ENCODE assay signal across 15 cellular contexts in the genomic region with DNA sequence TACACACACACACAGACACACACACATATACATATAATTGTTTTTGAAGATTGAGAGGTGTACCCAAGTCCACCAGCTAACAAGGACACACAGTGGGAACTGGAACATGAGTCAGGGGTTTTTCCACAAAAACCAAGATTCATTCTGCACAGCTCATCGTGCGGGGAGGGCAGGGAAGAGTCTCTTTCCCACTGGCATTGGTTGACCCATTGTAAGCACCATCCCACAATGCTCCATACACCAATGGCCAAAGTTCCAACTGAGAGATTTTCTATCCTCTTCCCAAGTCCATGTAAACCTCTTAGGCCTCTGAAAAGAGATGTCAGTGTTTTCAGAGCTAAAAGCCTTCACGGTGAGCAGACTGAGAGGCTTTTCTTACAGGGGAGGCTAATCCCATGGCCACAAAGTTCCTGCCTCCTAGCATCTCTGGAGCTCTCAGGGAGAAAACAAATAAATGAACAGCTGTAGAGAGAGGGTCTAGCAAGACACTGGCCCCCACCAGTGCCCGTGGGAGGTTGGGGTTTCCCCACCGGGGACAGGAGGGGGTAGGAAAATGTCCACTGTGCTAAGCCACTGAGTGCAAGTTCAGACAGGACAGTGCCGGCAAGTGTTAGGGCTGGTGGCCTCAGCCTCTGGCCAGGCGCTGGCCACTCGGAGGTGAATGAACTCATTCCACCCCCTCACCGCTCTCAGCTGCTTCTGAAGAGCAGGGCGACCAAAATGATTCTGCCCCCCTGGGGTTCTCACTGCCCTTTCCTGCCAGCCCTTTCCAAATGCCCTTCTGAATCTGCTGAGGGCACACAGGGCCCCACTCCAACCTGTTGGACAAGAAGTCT. TPM values are rescaled to one million over a fixed set of nuclear protein-coding genes. Genes with fewer than 3 reads are reported as not detected.
DNase-seq lines count a peak whose midpoint lies in the region; ATAC-seq and TF ChIP-seq lines count a peak whose summit lies in the region.
"Had no signal": no experiment of that assay in that cellular context is flagged by ENCODE, and none has a peak within 500 bp of the region (broad histone marks: within the 10 kb centered on the region; RNA-seq: fewer than 3 reads in every experiment).

No MANE protein-coding gene starts in this region.

- H3K4me1 Mint-ChIP-seq in effector memory CD8-positive, alpha-beta T cell (ENCODE audit: low read depth in 2 of 2), result peaks cover 48 to 54% of the 10 kb centered on the region in 2 donors
- peaks cover 34 to 73% (median 65%) of the 10 kb centered on the region in 4 donors for H3K4me1 Mint-ChIP-seq in naive thymus-derived CD8-positive, alpha-beta T cell
- H3K4me1 Mint-ChIP-seq: memory B cell had no signal

- peaks cover 3% of the 10 kb centered on the region for H3K36me3 Mint-ChIP-seq in effector memory CD8-positive, alpha-beta T cell (ENCODE audit: insufficient read depth)
- no peaks in the 10 kb centered on the region for H3K36me3 Mint-ChIP-seq in naive thymus-derived CD8-positive, alpha-beta T cell
- H3K36me3 Mint-ChIP-seq in activated naive CD4-positive, alpha-beta T cell treated with anti-CD3 and anti-CD28 coated beads, Interleukin-2, amount 50 U/mL, for 72 hours, result peaks cover 0 to 7% of the 10 kb centered on the region in 2 donors
- H3K36me3 Mint-ChIP-seq: memory B cell, type B pancreatic cell had no signal

- H3K36me3 ChIP-seq in heart right ventricle (no peaks in the 10 kb centered on the region), upper lobe of right lung (no peaks in the 10 kb centered on the region)
- H3K36me3 ChIP-seq: prostate gland had no signal

- H3K4me3 Mint-ChIP-seq in effector memory CD8-positive, alpha-beta T cell, result no peak overlapping the region
- peak overlapping the region in 2 of 10 donors; percentile 39 to 49 for H3K4me3 Mint-ChIP-seq in naive thymus-derived CD8-positive, alpha-beta T cell
- H3K4me3 Mint-ChIP-seq: dendritic cell treated with granulocyte-macrophage colony-stimulating factor and Interleukin-4, amounts not matched to agents 40 ng/mL and 50 ng/mL, for 4 days; memory B cell; type B pancreatic cell had no signal

- intact Hi-C loops in heart right ventricle (cut with DNase I) (no loop called here), right cardiac atrium (cut with DNase I) (no loop called here), upper lobe of right lung (cut with DNase I) (no loop called here)

- H3K4me3 ChIP-seq in heart right ventricle (no peak overlapping the region), right cardiac atrium (ENCODE audit: low read length) (no peak overlapping the region), upper lobe of right lung (no peak overlapping the region)
- H3K4me3 ChIP-seq: prostate gland had no signal

- 75 to 79% methylated on average over 10 of the region's 10 CpGs for WGBS in heart right ventricle, 2 donors
- WGBS in right cardiac atrium, result 74% methylated on average over 10 of the region's 10 CpGs

- ATAC-seq in heart right ventricle (peak in 1 of 8 donors; percentile 31), right cardiac atrium (no peak), upper lobe of right lung (peak; percentile 13), GM18520 (IDR thresholded peaks at IDR 0.05; ENCODE audit: unreplicated experiment) (no peak), GM21786 (IDR thresholded peaks at IDR 0.05; ENCODE audit: unreplicated experiment) (no peak)
- no peak for ATAC-seq in effector memory CD8-positive, alpha-beta T cell (replicated peaks)
- ATAC-seq in naive thymus-derived CD8-positive, alpha-beta T cell, result no peak
- ATAC-seq in activated naive CD4-positive, alpha-beta T cell treated with anti-CD3 and anti-CD28 coated beads, Interleukin-2, amount 50 U/mL, for 72 hours, result no peak

- H3K9me3 ChIP-seq in heart right ventricle (no peaks in the 10 kb centered on the region), right cardiac atrium (ENCODE audit: control insufficient read depth, low read length) (no peaks in the 10 kb centered on the region), upper lobe of right lung (no peaks in the 10 kb centered on the region)
- H3K9me3 ChIP-seq: prostate gland had no signal

- H3K4me1 ChIP-seq in heart right ventricle (peaks cover 0 to 68% (median 30%) of the 10 kb centered on the region in 9 donors), right cardiac atrium (ENCODE audit: control insufficient read depth, insufficient read depth, low read length) (peaks cover 18% of the 10 kb centered on the region), upper lobe of right lung (peaks cover 40% of the 10 kb centered on the region)
- H3K4me1 ChIP-seq: prostate gland had no signal

- H3K27ac ChIP-seq in heart right ventricle (peak overlapping the region in 8 of 10 donors; percentile 30 to 81 (median 65)), right cardiac atrium (ENCODE audit: low read length) (no peak overlapping the region), upper lobe of right lung (peak overlapping the region; percentile 58)

- peak overlapping the region; percentile 87 to 90 for H3K27ac Mint-ChIP-seq in effector memory CD8-positive, alpha-beta T cell
- peak overlapping the region; percentile 55 to 95 (median 92) for H3K27ac Mint-ChIP-seq in naive thymus-derived CD8-positive, alpha-beta T cell
- H3K27ac Mint-ChIP-seq in activated naive CD4-positive, alpha-beta T cell treated with anti-CD3 and anti-CD28 coated beads, Interleukin-2, amount 50 U/mL, for 72 hours, result no peak overlapping the region
- H3K27ac Mint-ChIP-seq: dendritic cell treated with granulocyte-macrophage colony-stimulating factor and Interleukin-4, amounts not matched to agents 40 ng/mL and 50 ng/mL, for 4 days; memory B cell; type B pancreatic cell had no signal

- no peaks in the 10 kb centered on the region for H3K27me3 ChIP-seq in heart right ventricle
- H3K27me3 ChIP-seq in right cardiac atrium (ENCODE audit: control insufficient read depth, insufficient read depth), result no peaks in the 10 kb centered on the region
- H3K27me3 ChIP-seq in upper lobe of right lung, result no peaks in the 10 kb centered on the region

- POLR2A ChIA-PET in naive thymus-derived CD8-positive, alpha-beta T cell (lab: Charles Lee), result interaction anchor here (0.6 to 15.0 kb wide), 7 partner anchors 8 to 64 kb away, joined by 3 to 317 read pairs (median 5); a partner anchor contains a TSS

- DNase-seq in heart right ventricle (no peak), right cardiac atrium (no peak), upper lobe of right lung (no peak)
- no peak for DNase-seq in effector memory CD8-positive, alpha-beta T cell
- DNase-seq in naive thymus-derived CD8-positive, alpha-beta T cell, result no peak
- no peak for DNase-seq in activated naive CD4-positive, alpha-beta T cell treated with anti-CD3 and anti-CD28 coated beads, Interleukin-2, amount 50 U/mL, for 72 hours (ENCODE audit: low spot score in 2 of 2)
- DNase-seq: activated naive CD4-positive, alpha-beta T cell treated with Interleukin-2 at 50 U/mL for 16 hours; foreskin fibroblast; NCI-H1694 had no signal

- TF ChIP-seq CTCF in heart right ventricle (IDR thresholded peaks at IDR 0.05) (no peak), upper lobe of right lung (IDR thresholded peaks at IDR 0.05) (no peak)

- H3K27me3 Mint-ChIP-seq in effector memory CD8-positive, alpha-beta T cell, result no peaks in the 10 kb centered on the region
- no peaks in the 10 kb centered on the region for H3K27me3 Mint-ChIP-seq in naive thymus-derived CD8-positive, alpha-beta T cell
- H3K27me3 Mint-ChIP-seq: dendritic cell treated with granulocyte-macrophage colony-stimulating factor and Interleukin-4, amounts not matched to agents 40 ng/mL and 50 ng/mL, for 4 days; memory B cell; type B pancreatic cell had no signal

- no peaks in the 10 kb centered on the region for H3K9me3 Mint-ChIP-seq in effector memory CD8-positive, alpha-beta T cell
- H3K9me3 Mint-ChIP-seq in naive thymus-derived CD8-positive, alpha-beta T cell, result no peaks in the 10 kb centered on the region
- H3K9me3 Mint-ChIP-seq in activated naive CD4-positive, alpha-beta T cell treated with anti-CD3 and anti-CD28 coated beads, Interleukin-2, amount 50 U/mL, for 72 hours, result no peaks in the 10 kb centered on the region
- H3K9me3 Mint-ChIP-seq: dendritic cell treated with granulocyte-macrophage colony-stimulating factor and Interleukin-4, amounts not matched to agents 40 ng/mL and 50 ng/mL, for 4 days; memory B cell; type B pancreatic cell had no signal

RNA-seq across cellular contexts. Expression of a gene that starts 21.5 kb away (rescaled TPM):
- 10 to 100 TPM in 1 of 10 donors, 1 to 10 TPM in 9; 1.8 to 12.4 (median 3.8) TPM for total RNA-seq in heart right ventricle
- 1 to 10 TPM; 1.8 to 5.0 TPM for polyA plus RNA-seq in heart right ventricle
- total RNA-seq in right cardiac atrium, result 10 to 100 TPM in 3 of 4 donors, 1 to 10 TPM in 1; 8.6 to 17.4 (median 15.0) TPM
- polyA plus RNA-seq in right cardiac atrium, result 7.1 TPM
- total RNA-seq in naive thymus-derived CD8-positive, alpha-beta T cell, result 100 to 1,000 TPM; 298 to 309 TPM
- 100 to 1,000 TPM; 125 to 167 (median 160) TPM for polyA plus RNA-seq in naive thymus-derived CD8-positive, alpha-beta T cell
- 56.7 TPM for total RNA-seq in upper lobe of right lung
- total RNA-seq in activated naive CD4-positive, alpha-beta T cell treated with anti-CD3 and anti-CD28 coated beads, Interleukin-2, amount 50 U/mL, for 72 hours, result 10 to 100 TPM; 33.4 to 42.8 TPM

RNA-seq across cellular contexts. Expression of a gene that starts 58.6 kb away (rescaled TPM):
- total RNA-seq in heart right ventricle (10 to 100 TPM; 25.3 to 91.5 (median 36.6) TPM), right cardiac atrium (100 to 1,000 TPM in 3 of 4 donors, 10 to 100 TPM in 1; 99.7 to 173 (median 152) TPM), upper lobe of right lung (245 TPM)
- polyA plus RNA-seq in heart right ventricle (10 to 100 TPM; 46.5 to 65.9 TPM), right cardiac atrium (122 TPM)
- total RNA-seq in naive thymus-derived CD8-positive, alpha-beta T cell, result 1 to 10 TPM; 7.2 to 8.1 TPM
- 10 to 100 TPM; 21.2 to 37.7 (median 25.3) TPM for polyA plus RNA-seq in naive thymus-derived CD8-positive, alpha-beta T cell
- 1 to 10 TPM in 1 of 2 donors, under 1 TPM in 1; 0.41 to 2.7 TPM for total RNA-seq in activated naive CD4-positive, alpha-beta T cell treated with anti-CD3 and anti-CD28 coated beads, Interleukin-2, amount 50 U/mL, for 72 hours

Comparison
In these comparisons a context has a peak if more than half of its experiments do, and no peak if none do; other contexts are left out.
1. H3K27ac Mint-ChIP-seq: peak in effector memory CD8-positive, alpha-beta T cell (2 of 2) and naive thymus-derived CD8-positive, alpha-beta T cell (10 of 10); none in activated naive CD4-positive, alpha-beta T cell treated with anti-CD3 and anti-CD28 coated beads, Interleukin-2, amount 50 U/mL, for 72 hours (0 of 2).